Comparison of ENCODE assay signal across 32 cellular contexts in genomic region chr4:6063684-6064083, GRCh38. TPM values are rescaled to one million over a fixed set of nuclear protein-coding genes. Genes with fewer than 3 reads are reported as not detected.
"Had no signal": no experiment of that assay in that cellular context is flagged by ENCODE, and none has a peak within 500 bp of the region (broad histone marks: within the 10 kb centered on the region; RNA-seq: fewer than 3 reads in every experiment).

No MANE protein-coding gene starts in this region.

- H3K27ac ChIP-seq: heart right ventricle, hepatocyte, lower lobe of right lung, neural progenitor cell, neutrophil, ovary, prostate gland, stomach, testis, tibial artery, vagina had no signal

- H3K36me3 Mint-ChIP-seq: mesothelial cell of epicardium; naive B cell; natural killer cell; neural progenitor cell; stimulated activated naive B cell treated with anti-CD40 and anti-IgM and Interleukin-4, amounts not matched to agents 10 μg/mL and 1 μg/mL and 100 μg/mL, for 72 hours had no signal

- ATAC-seq: heart right ventricle; left ventricle myocardium superior; lower lobe of right lung; natural killer cell; right cardiac atrium; sciatic nerve; stimulated activated naive B cell treated with anti-CD40 and anti-IgM and Interleukin-4, amounts not matched to agents 10 μg/mL and 1 μg/mL and 100 μg/mL, for 72 hours; stimulated activated naive CD8-positive, alpha-beta T cell treated with anti-CD3 and anti-CD28 coated beads, Interleukin-15, Interleukin-2, amounts not matched to agents 100 U/mL and 50 U/mL, for 24 hours had no signal

- H3K4me3 Mint-ChIP-seq: mesothelial cell of epicardium; naive B cell; natural killer cell; nephron progenitor cell; neural progenitor cell; stimulated activated naive B cell treated with anti-CD40 and anti-IgM and Interleukin-4, amounts not matched to agents 10 μg/mL and 1 μg/mL and 100 μg/mL, for 72 hours had no signal

- FAIRE-seq: small intestine had no signal

- H3K27me3 ChIP-seq: hepatocyte, neural progenitor cell, ovary, testis, vagina had no signal

- H3K4me1 ChIP-seq: heart right ventricle, lower lobe of right lung, neural progenitor cell, prostate gland, stomach, testis, tibial artery, vagina had no signal

- H3K9me3 ChIP-seq: prostate gland, testis had no signal

- H3K9me3 Mint-ChIP-seq: natural killer cell had no signal

- H3K4me1 Mint-ChIP-seq: mesothelial cell of epicardium; naive B cell; neural progenitor cell; stimulated activated naive B cell treated with anti-CD40 and anti-IgM and Interleukin-4, amounts not matched to agents 10 μg/mL and 1 μg/mL and 100 μg/mL, for 72 hours had no signal

- H3K4me3 ChIP-seq: heart right ventricle, hepatocyte, lower lobe of right lung, neural progenitor cell, ovary, prostate gland, stomach, testis, tibial artery, vagina had no signal

- DNase-seq: heart right ventricle; islet precursor cell; left ventricle myocardium superior; lower lobe of right lung; mammary epithelial cell; mesendoderm; naive B cell; natural killer cell; nephron progenitor cell; occipital lobe; ovary; retina; right cardiac atrium; small intestine; stimulated activated CD4-positive, alpha-beta T cell treated with anti-CD3 and anti-CD28 coated beads, Interleukin-1b, Interleukin-23, amount 100 ng/mL, for 48 hours; stimulated activated CD4-positive, alpha-beta T cell treated with anti-CD3 and anti-CD28 coated beads, Interleukin-2, amount 100 ng/mL, for 48 hours; stimulated activated CD4-positive, alpha-beta T cell treated with anti-CD3 and anti-CD28 coated beads, Interleukin-4, amount 100 ng/mL, for 4 hours; stimulated activated CD8-positive, alpha-beta memory T cell treated with anti-CD3 and anti-CD28 coated beads, Interleukin-4, amount 100 ng/mL, for 48 hours; stimulated activated naive B cell treated with anti-CD40 and anti-IgM and Interleukin-4, amounts not matched to agents 10 μg/mL and 1 μg/mL and 100 μg/mL, for 72 hours; stimulated activated naive CD8-positive, alpha-beta T cell treated with anti-CD3 and anti-CD28 coated beads, Interleukin-15, Interleukin-2, amounts not matched to agents 100 U/mL and 50 U/mL, for 24 hours; stomach; testis; tibial artery; trophoblast cell had no signal

- H3K27ac Mint-ChIP-seq: mesothelial cell of epicardium; naive B cell; natural killer cell; nephron progenitor cell; neural progenitor cell; stimulated activated naive B cell treated with anti-CD40 and anti-IgM and Interleukin-4, amounts not matched to agents 10 μg/mL and 1 μg/mL and 100 μg/mL, for 72 hours had no signal

- H3K36me3 ChIP-seq: lower lobe of right lung, neural progenitor cell, neutrophil, ovary, prostate gland, stomach, tibial artery, vagina had no signal

RNA-seq across cellular contexts. Expression of gene C4orf50, which starts 45.5 kb away (rescaled TPM):
- total RNA-seq: hepatocyte, kidney epithelial cell, mammary epithelial cell had no signal
